In the genomic region with DNA sequence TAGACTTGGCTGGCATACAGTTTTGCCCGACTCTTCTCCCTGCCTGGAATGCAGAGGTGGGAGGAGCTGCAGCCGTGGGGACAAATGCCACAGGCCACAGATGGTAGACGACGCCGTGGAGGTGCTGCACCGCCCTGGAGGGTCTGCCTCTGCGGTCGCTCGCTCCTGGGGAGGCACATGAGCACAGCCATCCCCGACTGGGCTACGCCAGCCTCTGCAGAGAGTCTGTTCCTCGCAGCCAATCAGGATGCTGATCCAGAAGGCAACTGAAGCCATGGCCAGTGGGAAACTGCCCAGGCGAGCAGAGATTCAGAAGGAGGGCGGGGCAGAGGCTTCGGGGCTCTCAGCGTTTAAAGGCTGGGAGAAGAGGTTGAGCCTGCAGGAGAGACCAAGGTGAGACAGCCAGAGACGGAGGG, we compare ENCODE assay signal across 16 cellular contexts. TPM values are rescaled to one million over a fixed set of nuclear protein-coding genes. Genes with fewer than 3 reads are reported as not detected.
DNase-seq lines count a peak whose midpoint lies in the region; ATAC-seq and TF ChIP-seq lines count a peak whose summit lies in the region.
"Had no signal": no experiment of that assay in that cellular context is flagged by ENCODE, and none has a peak within 500 bp of the region (broad histone marks: within the 10 kb centered on the region; RNA-seq: fewer than 3 reads in every experiment).

No MANE protein-coding gene starts in this region.

- no peak overlapping the region for H3K27ac ChIP-seq in neuronal stem cell (replicated peaks; ENCODE audit: low read length)
- no peak overlapping the region for H3K27ac ChIP-seq in sigmoid colon
- no peak overlapping the region for H3K27ac ChIP-seq in psoas muscle
- H3K27ac ChIP-seq: brain microvascular endothelial cell, epithelial cell of prostate, SK-N-MC had no signal

- no peak overlapping the region for H2AFZ ChIP-seq in neuronal stem cell (ENCODE audit: low read length)

- intact Hi-C loops in sigmoid colon (cut with DNase I) (no loop called here), psoas muscle (cut with DNase I) (no loop called here)

- DNase-seq in DMS53 (lab: John Stamatoyannopoulos, UW) (peak; percentile 78), NCI-H2227 treated with DMSO at 0.1 percent for 48 hours (lab: John Stamatoyannopoulos, UW) (peak; percentile 73), cerebellar cortex (ENCODE audit: low spot score) (peak; percentile 17), neuronal stem cell (ENCODE audit: low spot score) (no peak), sigmoid colon (no peak), psoas muscle (no peak)
- DNase-seq: brain microvascular endothelial cell, NCI-H524 treated with DMSO at 0.1 percent for 48 hours had no signal

- no peaks in the 10 kb centered on the region for H3K36me3 ChIP-seq in neuronal stem cell (replicated peaks in 1 of 2; ENCODE audit: control insufficient read depth in 2 of 2, insufficient read depth in 2 of 2, low read length in 2 of 2)
- no peaks in the 10 kb centered on the region for H3K36me3 ChIP-seq in sigmoid colon
- no peaks in the 10 kb centered on the region for H3K36me3 ChIP-seq in psoas muscle (ENCODE audit: insufficient read depth in 1 of 2, low read depth in 1 of 2)
- H3K36me3 ChIP-seq: brain microvascular endothelial cell had no signal

- H2BK120ac ChIP-seq in neuronal stem cell (ENCODE audit: low read depth, low read length), result no peak overlapping the region

- H3K9ac ChIP-seq in neuronal stem cell (ENCODE audit: low read depth, low read length, poor library complexity), result no peak overlapping the region

- H4K91ac ChIP-seq in neuronal stem cell (ENCODE audit: low read depth, low read length, poor library complexity), result no peak overlapping the region

- no peak overlapping the region for H2BK15ac ChIP-seq in neuronal stem cell (ENCODE audit: low read length)

- no peak overlapping the region for H3K4me2 ChIP-seq in neuronal stem cell (ENCODE audit: insufficient read depth, low read length, poor library complexity, severe bottlenecking)

- TF ChIP-seq CTCF in sigmoid colon (IDR thresholded peaks at IDR 0.05) (no peak), psoas muscle (IDR thresholded peaks at IDR 0.05) (no peak)

- H3K4me3 ChIP-seq in neuronal stem cell (ENCODE audit: low read length in 2 of 2) (no peak overlapping the region), sigmoid colon (peak overlapping the region in 1 of 4 donors; percentile 12), psoas muscle (no peak overlapping the region)
- H3K4me3 ChIP-seq: SK-N-MC had no signal

- H2AK5ac ChIP-seq in neuronal stem cell (ENCODE audit: low read depth, low read length), result no peak overlapping the region

- WGBS in neuronal stem cell (ENCODE audit: extremely low coverage in 2 of 2, insufficient read length in 2 of 2, insufficient replicate concordance in 1 of 2), 2 donors, result no CpG with 5 or more reads among the region's 17 CpGs
- WGBS in sigmoid colon, 2 donors, result 69 to 73% methylated on average over 17 of the region's 17 CpGs
- 31 to 41% (median 36%) methylated on average over 17 of the region's 17 CpGs for WGBS in psoas muscle, 3 donors

- H3K4me1 ChIP-seq in neuronal stem cell (ENCODE audit: control insufficient read depth in 2 of 2, insufficient read depth in 1 of 2, low read depth in 1 of 2, low read length in 2 of 2) (peaks cover 6 to 25% of the 10 kb centered on the region in 2 donors), sigmoid colon (peaks cover 0 to 6% (median 3%) of the 10 kb centered on the region in 4 donors), psoas muscle (no peaks in the 10 kb centered on the region)

- TF ChIP-seq EP300 in sigmoid colon (IDR thresholded peaks at IDR 0.05), result no peak

- no peak overlapping the region for H3K4ac ChIP-seq in neuronal stem cell (ENCODE audit: low read length)

- no peaks in the 10 kb centered on the region for H3K79me1 ChIP-seq in neuronal stem cell (ENCODE audit: low read depth, low read length)

- H3K18ac ChIP-seq in neuronal stem cell (ENCODE audit: low read length), result peak overlapping the region; percentile 79

- H3K14ac ChIP-seq in neuronal stem cell (ENCODE audit: low read length), result no peak overlapping the region

- no peak overlapping the region for H2BK5ac ChIP-seq in neuronal stem cell (ENCODE audit: low read length)

- peaks cover 0 to 16% (median 0%) of the 10 kb centered on the region in 3 experiments for H3K27me3 ChIP-seq in neuronal stem cell (ENCODE audit: control insufficient read depth in 3 of 3, insufficient read depth in 3 of 3, low read depth in 1 of 3, low read length in 3 of 3)
- H3K27me3 ChIP-seq in sigmoid colon, result peaks cover 0 to 7% (median 0%) of the 10 kb centered on the region in 3 donors
- peaks cover 0 to 20% (median 3%) of the 10 kb centered on the region in 3 donors for H3K27me3 ChIP-seq in psoas muscle (ENCODE audit: insufficient read depth in 3 of 3, low read length in 2 of 3)

- no peak overlapping the region for H2BK12ac ChIP-seq in neuronal stem cell (ENCODE audit: low read length)

- TF ChIP-seq POLR2A in sigmoid colon (IDR thresholded peaks at IDR 0.05), result no peak

- H3K23ac ChIP-seq in neuronal stem cell (ENCODE audit: low read depth, low read length, poor library complexity), result no peak overlapping the region

- ATAC-seq in GM19035 (IDR thresholded peaks at IDR 0.05; ENCODE audit: unreplicated experiment) (no peak), GM21447 (IDR thresholded peaks at IDR 0.05; ENCODE audit: unreplicated experiment) (no peak), psoas muscle (no peak)
- ATAC-seq: activated CD4-positive, CD25-positive, alpha-beta regulatory T cell treated with anti-CD3 and anti-CD28 coated beads, Interleukin-2, amount 50 U/mL, for 24 hours had no signal

- no peak overlapping the region for H4K8ac ChIP-seq in neuronal stem cell (ENCODE audit: low read depth, low read length)

- H3K9me3 ChIP-seq in neuronal stem cell (replicated peaks in 1 of 2; ENCODE audit: control insufficient read depth in 2 of 2, insufficient read depth in 1 of 2, low read depth in 1 of 2, low read length in 2 of 2), result peaks cover 0 to 5% of the 10 kb centered on the region in 2 donors
- no peaks in the 10 kb centered on the region for H3K9me3 ChIP-seq in sigmoid colon
- no peaks in the 10 kb centered on the region for H3K9me3 ChIP-seq in psoas muscle

RNA-seq across cellular contexts. Expression of a gene that starts 11.9 kb away (rescaled TPM):
- polyA plus RNA-seq in neuronal stem cell (2013, experiment 1 of 2), result 0.01 TPM
- polyA plus RNA-seq in neuronal stem cell (2013, experiment 2 of 2), result 0.01 TPM
- total RNA-seq in sigmoid colon (under 1 TPM in 2 of 4 donors, not detected in 2; under 0.01 TPM), psoas muscle (under 1 TPM in 2 of 4 donors, not detected in 2; 0.04 to 0.09 TPM)
- polyA plus RNA-seq in sigmoid colon (under 1 TPM; under 0.01 to 0.23 (median 0.20) TPM), psoas muscle (under 1 TPM in 1 of 3 donors, not detected in 2; 0.01 TPM)
- total RNA-seq: activated T-helper 1 cell treated with anti-CD3 and anti-CD28 coated beads, Interleukin-12 subunit alpha, Interleukin-12 subunit beta, Interleukin-2, Interleukin-4 antibody, amounts not matched to agents 30 ng/mL and 10 ng/mL and 1 ng/mL, durations not matched to agents 14 hours and 24 hours and 36 hours; CD4-positive, alpha-beta T cell; progenitor cell of endocrine pancreas had no signal

RNA-seq across cellular contexts. Expression of a gene that starts 17.6 kb away (rescaled TPM):
- 0.03 TPM for polyA plus RNA-seq in neuronal stem cell (2013, experiment 1 of 2)
- polyA plus RNA-seq in neuronal stem cell (2013, experiment 2 of 2), result 0.01 TPM
- total RNA-seq in sigmoid colon, result under 1 TPM in 1 of 4 donors, not detected in 3; 0.14 TPM
- under 1 TPM in 1 of 3 donors, not detected in 2; 0.69 TPM for polyA plus RNA-seq in sigmoid colon
- not detected for total RNA-seq in psoas muscle
- polyA plus RNA-seq in psoas muscle, result under 1 TPM in 1 of 3 donors, not detected in 2; 0.01 TPM

RNA-seq across cellular contexts. Expression of a gene that starts 30.3 kb away (rescaled TPM):
- polyA plus RNA-seq in neuronal stem cell (2013, experiment 1 of 2), result not detected
- polyA plus RNA-seq in neuronal stem cell (2013, experiment 2 of 2), result not detected
- total RNA-seq in sigmoid colon (not detected), psoas muscle (under 1 TPM in 1 of 4 donors, not detected in 3; 0.13 TPM)
- polyA plus RNA-seq in sigmoid colon (under 1 TPM in 1 of 3 donors, not detected in 2; 0.01 TPM), psoas muscle (under 1 TPM in 1 of 3 donors, not detected in 2; 0.03 TPM)
- total RNA-seq: activated T-helper 1 cell treated with anti-CD3 and anti-CD28 coated beads, Interleukin-12 subunit alpha, Interleukin-12 subunit beta, Interleukin-2, Interleukin-4 antibody, amounts not matched to agents 30 ng/mL and 10 ng/mL and 1 ng/mL, durations not matched to agents 14 hours and 24 hours and 36 hours; CD4-positive, alpha-beta T cell; progenitor cell of endocrine pancreas had no signal

Comparison
In these comparisons a context has a peak if more than half of its experiments do, and no peak if none do; other contexts are left out.
1. DNase-seq: peak in DMS53 (single experiment), NCI-H2227 treated with DMSO at 0.1 percent for 48 hours (single experiment) and cerebellar cortex (single experiment); none in neuronal stem cell (single experiment), sigmoid colon (single experiment) and psoas muscle (0 of 2).